In the genomic region with DNA sequence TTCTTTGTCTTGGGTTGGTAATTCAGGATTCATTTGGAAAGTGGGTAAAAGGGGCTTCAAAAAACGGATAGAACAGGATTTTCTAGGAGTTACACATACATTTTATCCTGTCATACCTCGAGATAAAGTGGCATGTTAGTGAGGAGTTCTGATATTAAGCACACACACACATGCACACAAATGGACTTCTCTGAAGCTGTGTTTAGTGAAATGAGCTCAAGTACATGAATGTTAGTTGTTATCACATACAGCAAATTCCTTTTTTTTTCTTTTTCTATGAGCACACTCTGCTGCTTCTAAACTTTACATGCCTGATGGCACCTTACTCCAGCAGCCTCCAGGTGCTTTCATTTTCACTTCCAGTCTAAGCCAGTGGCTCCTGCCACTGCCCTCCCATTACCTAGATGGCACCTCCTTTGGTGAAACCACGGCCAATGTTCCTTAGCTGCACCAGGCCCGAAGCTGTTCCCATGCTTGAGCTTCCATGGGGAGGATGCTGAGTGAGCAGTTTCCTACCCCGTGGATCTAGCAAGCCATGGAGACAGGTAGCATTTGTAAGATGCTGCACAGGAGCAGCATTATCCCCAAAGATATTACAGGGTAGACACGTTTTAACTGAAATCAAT, we compare ENCODE assay signal across 13 cellular contexts. TPM values are rescaled to one million over a fixed set of nuclear protein-coding genes. Genes with fewer than 3 reads are reported as not detected.
DNase-seq lines count a peak whose midpoint lies in the region; ATAC-seq, FAIRE-seq and TF ChIP-seq lines count a peak whose summit lies in the region.
"Had no signal": no experiment of that assay in that cellular context is flagged by ENCODE, and none has a peak within 500 bp of the region (broad histone marks: within the 10 kb centered on the region; RNA-seq: fewer than 3 reads in every experiment).

No MANE protein-coding gene starts in this region.

- FAIRE-seq in GM18507 (lab: Jason Lieb, UNC) (peak; percentile 63), small intestine (lab: Jason Lieb, UNC) (no peak)

- TF ChIP-seq CTCF in KMS-11 (conservative IDR thresholded peaks at IDR 0.05; ENCODE audit: low read depth, low read length) (no peak), GM20000 (IDR thresholded peaks at IDR 0.05; ENCODE audit: extremely low read depth, missing control alignments) (no peak)

- peaks cover 28% of the 10 kb centered on the region for H3K4me1 Mint-ChIP-seq in central memory CD8-positive, alpha-beta T cell

- no peaks in the 10 kb centered on the region for H3K79me2 ChIP-seq in KMS-11 (ENCODE audit: insufficient read depth, low read depth)

- WGBS in small intestine, 3 donors, result 35 to 67% (median 46%) methylated on average over 6 of the region's 6 CpGs

- H3K4me2 ChIP-seq in KMS-11, result 0 out of 2 replicates have a peak overlapping the region, but pooled peaks have one; percentile 1

- no peaks in the 10 kb centered on the region for H4K20me1 ChIP-seq in KMS-11 (ENCODE audit: insufficient read depth)

- H3K9ac ChIP-seq in KMS-11, result no peak overlapping the region

- no peak overlapping the region for H3K4me3 ChIP-seq in KMS-11 (IDR thresholded peaks at IDR 0.05; ENCODE audit: insufficient read depth, low read depth, low read length)
- no peak overlapping the region for H3K4me3 ChIP-seq in small intestine (ENCODE audit: low read depth in 1 of 2, low read length in 2 of 2)
- H3K4me3 ChIP-seq: stomach had no signal

- no peak overlapping the region for H2AFZ ChIP-seq in KMS-11 (ENCODE audit: low read depth)

- H3K36me3 ChIP-seq in KMS-11 (ENCODE audit: insufficient read depth) (0 out of 2 replicates have a peak, but pooled peaks cover 6% of the 10 kb centered on the region), small intestine (ENCODE audit: control insufficient read depth in 2 of 2, insufficient read depth in 2 of 2, low read length in 2 of 2) (peaks cover 8 to 15% of the 10 kb centered on the region in 2 donors)

- ATAC-seq in central memory CD8-positive, alpha-beta T cell (replicated peaks; ENCODE audit: extremely low read depth, poor library complexity, severe bottlenecking), result peak; percentile 72
- ATAC-seq: left ventricle myocardium superior had no signal

- H3K27me3 Mint-ChIP-seq in central memory CD8-positive, alpha-beta T cell, result no peaks in the 10 kb centered on the region

- H3K9me3 ChIP-seq in small intestine (ENCODE audit: control insufficient read depth, low read depth), result no peaks in the 10 kb centered on the region
- H3K9me3 ChIP-seq: stomach had no signal

- DNase-seq in GM18507 (ENCODE audit: extremely low spot score, insufficient read length, low read depth) (no peak), small intestine (peak; percentile 63), GM20000 (ENCODE audit: low spot score) (no peak), NCI-H146 treated with DMSO at 0.1 percent for 48 hours (lab: John Stamatoyannopoulos, UW; ENCODE audit: unreplicated experiment) (no peak), AG20443 (ENCODE audit: low spot score) (no peak)
- DNase-seq in central memory CD8-positive, alpha-beta T cell (ENCODE audit: low spot score in 2 of 2), result no peak
- DNase-seq: left ventricle myocardium superior, NCI-H1105, NCI-H774, SIG-M5, stomach, WERI-Rb-1 had no signal

- peaks cover 36% of the 10 kb centered on the region for H3K36me3 Mint-ChIP-seq in central memory CD8-positive, alpha-beta T cell (ENCODE audit: insufficient read depth)

- peak overlapping the region; percentile 6 for H3K4me3 Mint-ChIP-seq in central memory CD8-positive, alpha-beta T cell

- peak overlapping the region; percentile 36 for H3K27ac Mint-ChIP-seq in central memory CD8-positive, alpha-beta T cell (ENCODE audit: low read depth)

- H3K4me1 ChIP-seq in KMS-11 (ENCODE audit: low read depth, poor library complexity, severe bottlenecking), result peaks cover 34% of the 10 kb centered on the region
- H3K4me1 ChIP-seq in small intestine (ENCODE audit: control insufficient read depth in 2 of 2, insufficient read depth in 1 of 2, low read depth in 1 of 2, low read length in 1 of 2), result no peaks in the 10 kb centered on the region

- H3K27ac ChIP-seq in KMS-11 (no peak overlapping the region), small intestine (ENCODE audit: low read depth in 1 of 2, low read length in 1 of 2) (peak overlapping the region in 1 of 2 donors; percentile 22)
- H3K27ac ChIP-seq: stomach, WERI-Rb-1 had no signal

- H3K9me3 Mint-ChIP-seq in central memory CD8-positive, alpha-beta T cell, result no peaks in the 10 kb centered on the region

- H3K27me3 ChIP-seq in KMS-11 (ENCODE audit: insufficient read depth, low read depth) (no peaks in the 10 kb centered on the region), small intestine (ENCODE audit: control insufficient read depth in 2 of 2, insufficient read depth in 2 of 2, low read length in 2 of 2) (no peaks in the 10 kb centered on the region)
- H3K27me3 ChIP-seq: stomach had no signal

RNA-seq across cellular contexts. Expression of a gene that starts 49.7 kb away (rescaled TPM):
- 10 to 100 TPM; 22.6 to 51.0 (median 34.3) TPM for polyA plus RNA-seq in small intestine
